In the genomic region with DNA sequence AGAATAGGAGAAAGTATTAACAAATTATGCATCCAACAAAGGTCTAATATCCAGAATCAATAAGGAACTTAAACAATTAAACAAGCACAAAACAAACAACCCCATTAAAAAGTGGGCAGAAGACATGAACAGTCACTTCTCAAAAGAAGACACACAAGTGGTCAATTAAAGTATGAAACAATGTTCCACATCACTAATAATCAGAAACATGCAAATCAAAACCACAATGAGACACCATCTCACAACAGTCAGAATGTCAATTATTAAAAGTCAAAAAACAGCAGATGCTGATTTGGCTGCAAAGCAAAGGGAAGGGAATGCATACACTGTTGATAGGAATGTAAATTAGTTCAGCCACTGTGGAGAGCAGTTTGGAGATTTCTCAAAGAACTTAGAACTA, we compare ENCODE assay signal across 22 cellular contexts.
A peak's percentile ranks its signal among the peaks of the same experiment; 100 is the strongest.
DNase-seq lines count a peak whose midpoint lies in the region; ATAC-seq, FAIRE-seq and TF ChIP-seq lines count a peak whose summit lies in the region.
"Had no signal": no experiment of that assay in that cellular context is flagged by ENCODE, and none has a peak within 500 bp of the region (broad histone marks: within the 10 kb centered on the region; RNA-seq: fewer than 3 reads in every experiment).

No MANE protein-coding gene starts in this region.

- TF ChIP-seq POLR2A in H54 (IDR thresholded peaks at IDR 0.05; ENCODE audit: low read depth, low read length) = no peak

- H3K36me3 Mint-ChIP-seq in activated T-helper 1 cell treated with anti-CD3 and anti-CD28 coated beads, Interleukin-12 subunit alpha, Interleukin-12 subunit beta, Interleukin-2, Interleukin-4 antibody, amounts not matched to agents 30 ng/mL and 10 ng/mL and 1 ng/mL, durations not matched to agents 14 hours and 24 hours and 36 hours (ENCODE audit: low read depth) = no peaks in the 10 kb centered on the region
- H3K36me3 Mint-ChIP-seq: CD14-positive monocyte; CD4-positive, CD25-positive, alpha-beta regulatory T cell; CD8-positive, alpha-beta T cell had no signal

- FAIRE-seq in urothelium cell line (lab: Jason Lieb, UNC) (peak; percentile 40), H54 (lab: Jason Lieb, UNC) (no peak)
- FAIRE-seq: A204.1, D721Med, G401.6, GM12891, GM19239 had no signal

- DNase-seq in activated T-helper 1 cell treated with anti-CD3 and anti-CD28 coated beads, Interleukin-12 subunit alpha, Interleukin-12 subunit beta, Interleukin-2, Interleukin-4 antibody, amounts not matched to agents 30 ng/mL and 10 ng/mL and 1 ng/mL, durations not matched to agents 14 hours and 24 hours and 36 hours (ENCODE audit: low spot score) = no peak
- no peak for DNase-seq in urothelium cell line (ENCODE audit: low spot score)
- no peak for DNase-seq in ureter (ENCODE audit: low spot score)
- DNase-seq in H54 (ENCODE audit: insufficient read length, low spot score) = no peak
- no peak for DNase-seq in NCI-H2196 (lab: John Stamatoyannopoulos, UW; ENCODE audit: unreplicated experiment)
- DNase-seq: 8988T; ACHN; BE2C; C1 segment of cervical spinal cord; Caco-2; Calu3; CD4-positive, CD25-positive, alpha-beta regulatory T cell; CD8-positive, alpha-beta T cell; DMS79 treated with DMSO at 0.1 percent for 48 hours; GF-D8 had no signal

- no peak overlapping the region for H3K4me3 Mint-ChIP-seq in activated T-helper 1 cell treated with anti-CD3 and anti-CD28 coated beads, Interleukin-12 subunit alpha, Interleukin-12 subunit beta, Interleukin-2, Interleukin-4 antibody, amounts not matched to agents 30 ng/mL and 10 ng/mL and 1 ng/mL, durations not matched to agents 14 hours and 24 hours and 36 hours
- H3K4me3 Mint-ChIP-seq: CD14-positive monocyte; CD4-positive, CD25-positive, alpha-beta regulatory T cell; CD8-positive, alpha-beta T cell had no signal

- no peaks in the 10 kb centered on the region for H3K27me3 Mint-ChIP-seq in activated T-helper 1 cell treated with anti-CD3 and anti-CD28 coated beads, Interleukin-12 subunit alpha, Interleukin-12 subunit beta, Interleukin-2, Interleukin-4 antibody, amounts not matched to agents 30 ng/mL and 10 ng/mL and 1 ng/mL, durations not matched to agents 14 hours and 24 hours and 36 hours (ENCODE audit: insufficient read depth)
- H3K27me3 Mint-ChIP-seq: CD4-positive, CD25-positive, alpha-beta regulatory T cell had no signal

- peak; percentile 53 for ATAC-seq in GM18870 (IDR thresholded peaks at IDR 0.05; ENCODE audit: unreplicated experiment)
- ATAC-seq: CD8-positive, alpha-beta T cell had no signal

- peak overlapping the region; percentile 11 for H3K27ac Mint-ChIP-seq in activated T-helper 1 cell treated with anti-CD3 and anti-CD28 coated beads, Interleukin-12 subunit alpha, Interleukin-12 subunit beta, Interleukin-2, Interleukin-4 antibody, amounts not matched to agents 30 ng/mL and 10 ng/mL and 1 ng/mL, durations not matched to agents 14 hours and 24 hours and 36 hours
- H3K27ac Mint-ChIP-seq: CD14-positive monocyte; CD4-positive, CD25-positive, alpha-beta regulatory T cell; CD8-positive, alpha-beta T cell had no signal

- intact Hi-C loops in activated T-helper 1 cell treated with anti-CD3 and anti-CD28 coated beads, Interleukin-12 subunit alpha, Interleukin-12 subunit beta, Interleukin-2, Interleukin-4 antibody, amounts not matched to agents 30 ng/mL and 10 ng/mL and 1 ng/mL, durations not matched to agents 14 hours and 24 hours and 36 hours (cut with micrococcal nuclease) = no loop called here

- peaks cover 4% of the 10 kb centered on the region for H3K4me1 Mint-ChIP-seq in activated T-helper 1 cell treated with anti-CD3 and anti-CD28 coated beads, Interleukin-12 subunit alpha, Interleukin-12 subunit beta, Interleukin-2, Interleukin-4 antibody, amounts not matched to agents 30 ng/mL and 10 ng/mL and 1 ng/mL, durations not matched to agents 14 hours and 24 hours and 36 hours (ENCODE audit: low read depth)
- H3K4me1 Mint-ChIP-seq: CD14-positive monocyte; CD4-positive, CD25-positive, alpha-beta regulatory T cell had no signal

- peaks cover 5% of the 10 kb centered on the region for H3K9me3 Mint-ChIP-seq in activated T-helper 1 cell treated with anti-CD3 and anti-CD28 coated beads, Interleukin-12 subunit alpha, Interleukin-12 subunit beta, Interleukin-2, Interleukin-4 antibody, amounts not matched to agents 30 ng/mL and 10 ng/mL and 1 ng/mL, durations not matched to agents 14 hours and 24 hours and 36 hours
